In genomic region chr5:38885208-38885607, GRCh38 we compare ENCODE assay signal across 35 cellular contexts.
"Had no signal": no experiment of that assay in that cellular context is flagged by ENCODE, and none has a peak within 500 bp of the region (broad histone marks: within the 10 kb centered on the region; RNA-seq: fewer than 3 reads in every experiment).

No MANE protein-coding gene starts in this region.

- H3K9me3 ChIP-seq: MG63 had no signal

- H3K4me3 ChIP-seq: MG63 had no signal

- DNase-seq: Karpas-422, Kasumi-1, KBM-7, KG1, MG63, MM.1S, MV-4-11, NCI-H1048, NCI-H1092, NCI-H1092 treated with DMSO at 0.1 percent for 48 hours, NCI-H1105, NCI-H1105 treated with DMSO at 0.1 percent for 48 hours, NCI-H1417, NCI-H1417 treated with DMSO at 0.1 percent for 48 hours, NCI-H1436, NCI-H146, NCI-H1694, NCI-H1694 treated with DMSO at 0.1 percent for 48 hours, NCI-H187, NCI-H187 treated with DMSO at 0.1 percent for 48 hours, NCI-H1930, NCI-H2029, NCI-H2029 treated with DMSO at 0.1 percent for 48 hours, NCI-H2081, NCI-H2081 treated with DMSO at 0.1 percent for 48 hours, NCI-H2107, NCI-H2171, NCI-H2171 treated with DMSO at 0.1 percent for 48 hours, NCI-H2227 treated with DMSO at 0.1 percent for 48 hours, NCI-H226, NCI-H345, NCI-H446, NCI-H446 treated with DMSO at 0.1 percent for 48 hours, NCI-H510A had no signal

- H3K27ac ChIP-seq: KMS-11 had no signal

- H3K27me3 ChIP-seq: MG63 had no signal
